8 cellular contexts compared by ENCODE assay signal in the genomic region with DNA sequence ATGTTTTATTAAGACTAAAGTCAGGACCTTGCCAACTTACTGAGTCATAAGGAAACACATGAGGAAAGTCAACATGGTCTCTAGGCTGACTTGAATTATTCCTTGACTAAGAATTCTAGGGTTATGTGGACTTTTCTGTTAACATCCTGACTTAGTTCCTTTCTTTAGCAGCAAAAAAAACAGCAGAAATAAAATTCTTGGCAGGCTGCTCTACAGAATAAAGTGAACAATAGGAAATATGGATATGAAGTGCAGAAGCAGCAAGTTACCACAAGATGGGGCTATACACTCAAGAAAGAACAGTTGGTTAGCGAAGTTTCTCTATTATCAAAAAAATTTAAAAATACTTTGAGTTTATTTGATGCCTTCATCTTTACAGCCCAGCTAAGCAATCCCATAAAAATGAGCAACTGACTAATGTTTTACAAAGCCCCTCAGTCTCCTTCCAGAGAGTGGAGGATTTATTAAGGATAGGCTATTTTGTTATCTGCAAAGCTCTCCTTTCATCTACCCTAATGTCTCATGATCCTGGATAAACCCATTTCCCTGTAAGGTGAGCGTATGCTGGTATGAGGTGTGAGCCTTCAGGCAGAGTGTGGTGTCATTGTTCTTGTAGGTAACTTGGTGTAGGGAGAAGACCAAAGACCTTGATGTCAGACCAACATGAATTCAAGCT. TPM values are rescaled to one million over a fixed set of nuclear protein-coding genes. Genes with fewer than 3 reads are reported as not detected.
A peak's percentile ranks its signal among the peaks of the same experiment; 100 is the strongest.
DNase-seq lines count a peak whose midpoint lies in the region; ATAC-seq, FAIRE-seq and TF ChIP-seq lines count a peak whose summit lies in the region.

No MANE protein-coding gene starts in this region.

- H2AFZ ChIP-seq in SU-DHL-6 (ENCODE audit: low read depth, low read length, severe bottlenecking): no peak overlapping the region

- H3K79me2 ChIP-seq in SU-DHL-6 (ENCODE audit: insufficient read depth, low read length): no peaks in the 10 kb centered on the region

- peak; percentile 88 for TF ChIP-seq CTCF in A673 (conservative IDR thresholded peaks at IDR 0.05; ENCODE audit: low read depth, low read length)
- peak; percentile 77 for TF ChIP-seq CTCF in GM10248 (IDR thresholded peaks at IDR 0.05; ENCODE audit: control extremely low read depth, extremely low read depth, low read depth, missing control alignments)
- TF ChIP-seq CTCF in SU-DHL-6 (IDR thresholded peaks at IDR 0.05; ENCODE audit: insufficient read depth, low read length, poor library complexity, severe bottlenecking): peak; percentile 86

- H3K36me3 ChIP-seq in A673 (ENCODE audit: insufficient read depth, low read length, poor library complexity, severe bottlenecking) (no peaks in the 10 kb centered on the region), SU-DHL-6 (ENCODE audit: low read length) (no peaks in the 10 kb centered on the region)

- peaks cover 4% of the 10 kb centered on the region for H3K4me1 ChIP-seq in A673 (ENCODE audit: insufficient read depth, low read length, poor library complexity, severe bottlenecking)

- intact Hi-C loops in A673 (cut with micrococcal nuclease; ENCODE audit: unreplicated experiment): loop anchor here (1.0 to 10.0 kb wide), 3 partner anchors 60 to 642 kb away; no protein-coding TSS in a partner anchor
- intact Hi-C loops in sciatic nerve (cut with DNase I): loop anchor here (10.0 kb wide), 1 partner anchor 262 kb away; no protein-coding TSS in a partner anchor

- POLR2A ChIA-PET in A673 (lab: Charles Lee; ENCODE audit: low non-redundant PET) (no interaction called here), GM10248 (lab: Yijun Ruan, JAX) (no interaction called here)

- ATAC-seq in sciatic nerve (peak; percentile 76), HG03457 (IDR thresholded peaks at IDR 0.05; ENCODE audit: unreplicated experiment) (no peak), GM18505 (IDR thresholded peaks at IDR 0.05; ENCODE audit: unreplicated experiment) (no peak)

- H3K4me3 ChIP-seq in A673 (ENCODE audit: low read depth, low read length, poor library complexity, severe bottlenecking) (no peak overlapping the region), SU-DHL-6 (ENCODE audit: insufficient read depth, low read length, poor library complexity, severe bottlenecking) (no peak overlapping the region)

- FAIRE-seq in frontal cortex (lab: Jason Lieb, UNC): peak; percentile 58

- H4K20me1 ChIP-seq in SU-DHL-6 (ENCODE audit: low read depth, low read length): no peaks in the 10 kb centered on the region

- TF ChIP-seq POLR2A in GM18505 (IDR thresholded peaks at IDR 0.05; ENCODE audit: borderline replicate concordance, extremely low read depth, insufficient read depth, insufficient read length): no peak

- DNase-seq in A673 (ENCODE audit: low spot score) (peak; percentile 69), GM10248 (ENCODE audit: extremely low spot score) (peak; percentile 61), NCI-H1417 (lab: John Stamatoyannopoulos, UW) (peak; percentile 42 to 83 (median 56)), frontal cortex (ENCODE audit: low spot score in 2 of 2) (peak; percentile 54 to 67), sciatic nerve (ENCODE audit: low spot score) (no peak)

- no TSS peak for BruUV-seq in A673 (replicated peaks; lab: Mats Ljungman, UMichigan)

- no peaks in the 10 kb centered on the region for H3F3A ChIP-seq in SU-DHL-6 (ENCODE audit: insufficient read depth)

- H3K9me2 ChIP-seq in SU-DHL-6 (replicated peaks; ENCODE audit: insufficient read depth, low read length): no peaks in the 10 kb centered on the region

- CTCF ChIA-PET in A673 (lab: Charles Lee): interaction anchor here (0.8 to 1.4 kb wide), 5 partner anchors 57 to 773 kb away, joined by 3 to 7 read pairs (median 4); no protein-coding TSS in a partner anchor
- CTCF ChIA-PET in GM10248 (lab: Yijun Ruan, JAX): interaction anchor here (0.7 to 5.6 kb wide), 42 partner anchors 10 to 762 kb away, joined by 3 to 132 read pairs (median 4); partner anchors contain the start of genes LAMP3 and PARL

- H3K9ac ChIP-seq in SU-DHL-6 (ENCODE audit: low read length): no peak overlapping the region

- H3K9me3 ChIP-seq in A673 (ENCODE audit: low read depth, low read length, poor library complexity, severe bottlenecking) (no peaks in the 10 kb centered on the region), SU-DHL-6 (ENCODE audit: insufficient read depth, low read length) (no peaks in the 10 kb centered on the region)

- H3K4me2 ChIP-seq in SU-DHL-6 (ENCODE audit: low read depth, low read length, poor library complexity, severe bottlenecking): no peak overlapping the region

- H3K27ac ChIP-seq in A673 (ENCODE audit: low read depth, low read length, poor library complexity, severe bottlenecking) (no peak overlapping the region), SU-DHL-6 (ENCODE audit: low read depth, low read length) (no peak overlapping the region)

- H3K27me3 ChIP-seq in A673 (replicated peaks; ENCODE audit: insufficient read depth, low read depth, low read length, poor library complexity): peaks cover 3% of the 10 kb centered on the region
- no peaks in the 10 kb centered on the region for H3K27me3 ChIP-seq in SU-DHL-6 (ENCODE audit: low read length)

RNA-seq across cellular contexts. Expression of gene MCCC1, which starts 23.1 kb away (rescaled TPM):
- total RNA-seq in A673 (2021): 19.2 and 27.4 TPM in 2 replicates
- 38.3 TPM for total RNA-seq in frontal cortex
- total RNA-seq in sciatic nerve: 32.0 TPM

RNA-seq across cellular contexts. Expression of gene LAMP3, which starts 40.1 kb away (rescaled TPM):
- total RNA-seq in A673 (2021): 0.70 and 1.0 TPM in 2 replicates
- total RNA-seq in frontal cortex: not detected
- 0.31 TPM for total RNA-seq in sciatic nerve
